Comparison of ENCODE assay signal across 12 cellular contexts in the genomic region with DNA sequence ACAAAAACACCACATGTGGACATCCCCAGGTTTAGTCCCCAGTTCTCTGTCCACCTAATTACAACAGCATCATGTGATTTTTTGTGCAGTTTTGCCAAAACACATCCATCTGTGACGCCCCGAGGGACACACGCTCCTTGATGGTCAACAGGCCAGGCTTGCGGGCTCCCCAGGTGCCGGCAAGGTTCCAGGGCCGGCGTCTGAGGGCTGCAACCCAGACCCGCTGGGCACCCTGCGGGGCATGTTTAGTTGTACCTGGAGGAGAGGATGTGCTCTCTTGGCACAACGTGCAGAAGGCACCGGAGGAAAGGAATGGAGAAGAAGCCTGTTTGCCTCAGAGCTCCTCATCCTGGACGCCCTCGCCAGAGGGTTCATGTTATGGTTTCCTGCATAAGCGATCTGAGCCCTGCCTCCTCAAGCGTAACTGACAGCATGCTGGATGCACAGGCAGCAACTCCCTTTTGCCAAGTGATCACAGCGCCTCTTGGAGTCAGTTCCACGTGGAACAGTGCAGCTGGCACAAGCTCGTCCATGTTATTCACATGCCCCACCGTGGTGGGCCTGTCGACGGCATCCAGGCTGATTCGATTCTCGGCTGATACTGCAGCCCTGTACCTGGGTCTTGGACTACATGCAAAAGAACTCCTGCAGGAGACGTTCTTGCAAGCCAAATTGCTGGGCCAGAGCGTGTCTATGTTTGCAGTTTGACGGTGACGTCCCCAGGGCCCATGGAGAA. TPM values are rescaled to one million over a fixed set of nuclear protein-coding genes. Genes with fewer than 3 reads are reported as not detected.
DNase-seq lines count a peak whose midpoint lies in the region; ATAC-seq and TF ChIP-seq lines count a peak whose summit lies in the region.
"Had no signal": no experiment of that assay in that cellular context is flagged by ENCODE, and none has a peak within 500 bp of the region (broad histone marks: within the 10 kb centered on the region; RNA-seq: fewer than 3 reads in every experiment).

No MANE protein-coding gene starts in this region.

- TF ChIP-seq POLR2A in Peyer's patch (IDR thresholded peaks at IDR 0.05): no peak

- peaks cover 4% of the 10 kb centered on the region for H3K27me3 Mint-ChIP-seq in activated naive CD4-positive, alpha-beta T cell treated with anti-CD3 and anti-CD28 coated beads, Interleukin-2, amount 10 ng/mL, durations not matched to agents 7 days and 5 days

- no peak for TF ChIP-seq CTCF in Peyer's patch (IDR thresholded peaks at IDR 0.05)

- H3K27ac ChIP-seq in Peyer's patch: no peak overlapping the region
- peak overlapping the region; percentile 51 for H3K27ac ChIP-seq in substantia nigra (ENCODE audit: low read depth, low read length, poor library complexity, severe bottlenecking)
- H3K27ac ChIP-seq: brain microvascular endothelial cell, gastroesophageal sphincter had no signal

- H3K36me3 Mint-ChIP-seq in activated naive CD4-positive, alpha-beta T cell treated with anti-CD3 and anti-CD28 coated beads, Interleukin-2, amount 10 ng/mL, durations not matched to agents 7 days and 5 days: no peaks in the 10 kb centered on the region

- no peaks in the 10 kb centered on the region for H3K9me3 ChIP-seq in Peyer's patch
- H3K9me3 ChIP-seq: gastroesophageal sphincter had no signal

- no peaks in the 10 kb centered on the region for H3K27me3 ChIP-seq in Peyer's patch
- H3K27me3 ChIP-seq: brain microvascular endothelial cell, gastroesophageal sphincter had no signal

- CTCF ChIA-PET in activated naive CD4-positive, alpha-beta T cell treated with anti-CD3 and anti-CD28 coated beads, Interleukin-2, amount 10 ng/mL, durations not matched to agents 7 days and 5 days (lab: Charles Lee): no interaction called here

- ATAC-seq in left lobe of liver (no peak), HG02973 (IDR thresholded peaks at IDR 0.05; ENCODE audit: unreplicated experiment) (no peak), HG03432 (IDR thresholded peaks at IDR 0.05; ENCODE audit: unreplicated experiment) (no peak)
- ATAC-seq: gastroesophageal sphincter had no signal

- no peaks in the 10 kb centered on the region for H3K4me1 Mint-ChIP-seq in activated naive CD4-positive, alpha-beta T cell treated with anti-CD3 and anti-CD28 coated beads, Interleukin-2, amount 10 ng/mL, durations not matched to agents 7 days and 5 days

- peak; percentile 11 for DNase-seq in activated naive CD4-positive, alpha-beta T cell treated with anti-CD3 and anti-CD28 coated beads, Interleukin-2, amount 10 ng/mL, durations not matched to agents 7 days and 5 days
- DNase-seq in activated naive CD4-positive, alpha-beta T cell treated with Interleukin-2 at 50 U/mL for 16 hours: no peak
- DNase-seq in Peyer's patch (peak in 2 of 3 donors; percentile 15 to 25), left lobe of liver (ENCODE audit: low spot score) (peak; percentile 28), substantia nigra (lab: John Stamatoyannopoulos, UW) (peak in 10 of 49 donors; percentile 25 to 77 (median 44)), KG1 (lab: John Stamatoyannopoulos, UW) (no peak)
- DNase-seq: activated CD4-positive, alpha-beta T cell treated with anti-CD3 and anti-CD28 coated beads for 4 hours; activated effector memory CD4-positive, alpha-beta T cell treated with anti-CD3 and anti-CD28 coated beads, Interleukin-2, amount 50 U/mL, for 16 hours; brain microvascular endothelial cell had no signal

- no peak overlapping the region for H3K27ac Mint-ChIP-seq in activated naive CD4-positive, alpha-beta T cell treated with anti-CD3 and anti-CD28 coated beads, Interleukin-2, amount 10 ng/mL, durations not matched to agents 7 days and 5 days

- H3K36me3 ChIP-seq in Peyer's patch: no peaks in the 10 kb centered on the region
- H3K36me3 ChIP-seq: brain microvascular endothelial cell had no signal

- H3K4me3 ChIP-seq in Peyer's patch: no peak overlapping the region
- H3K4me3 ChIP-seq: gastroesophageal sphincter had no signal

- H3K4me3 Mint-ChIP-seq in activated naive CD4-positive, alpha-beta T cell treated with anti-CD3 and anti-CD28 coated beads, Interleukin-2, amount 10 ng/mL, durations not matched to agents 7 days and 5 days: no peak overlapping the region

- H3K9me3 Mint-ChIP-seq in activated naive CD4-positive, alpha-beta T cell treated with anti-CD3 and anti-CD28 coated beads, Interleukin-2, amount 10 ng/mL, durations not matched to agents 7 days and 5 days: no peaks in the 10 kb centered on the region

- no peaks in the 10 kb centered on the region for H3K4me1 ChIP-seq in Peyer's patch

RNA-seq across cellular contexts. Expression of a gene that starts 41.6 kb away (rescaled TPM):
- total RNA-seq in Peyer's patch (1 to 10 TPM in 1 of 4 donors, under 1 TPM in 3; 0.18 to 2.5 (median 0.23) TPM), left lobe of liver (0.28 TPM)

Comparison
In these comparisons a context has a peak if more than half of its experiments do, and no peak if none do; other contexts are left out.
1. DNase-seq: peak in activated naive CD4-positive, alpha-beta T cell treated with anti-CD3 and anti-CD28 coated beads, Interleukin-2, amount 10 ng/mL, durations not matched to agents 7 days and 5 days (single experiment), Peyer's patch (2 of 3) and left lobe of liver (single experiment); none in activated naive CD4-positive, alpha-beta T cell treated with Interleukin-2 at 50 U/mL for 16 hours (single experiment) and KG1 (single experiment).